Comparison of ENCODE assay signal across 8 cellular contexts in the genomic region with DNA sequence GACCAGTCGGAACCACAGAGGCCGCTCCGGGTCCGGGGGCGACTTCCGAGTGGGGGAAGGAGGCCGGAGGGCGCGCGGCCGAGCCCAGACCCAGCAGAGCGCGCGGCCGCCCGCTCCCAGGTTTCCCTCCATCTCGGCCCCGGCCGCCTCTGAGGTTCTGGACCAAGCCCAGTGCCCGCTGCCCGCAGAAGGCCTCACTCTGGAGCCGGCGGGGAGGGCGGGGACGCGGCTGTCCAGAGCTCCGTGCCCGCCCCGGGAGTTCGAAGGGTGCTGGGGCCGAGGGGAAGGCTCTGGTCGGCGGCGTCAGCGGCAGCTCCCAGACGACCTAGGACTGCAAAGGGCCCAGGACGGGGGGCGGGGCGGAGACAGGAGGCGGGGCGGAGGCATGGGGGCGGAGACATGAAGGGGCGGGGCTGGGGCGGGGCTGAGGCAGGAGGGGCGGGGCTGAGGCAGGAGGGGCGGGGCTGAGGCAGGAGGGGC. TPM values are rescaled to one million over a fixed set of nuclear protein-coding genes. Genes with fewer than 3 reads are reported as not detected.
A peak's percentile ranks its signal among the peaks of the same experiment; 100 is the strongest.
DNase-seq lines count a peak whose midpoint lies in the region.

No MANE protein-coding gene starts in this region.

- H3K4me3 ChIP-seq in ectodermal cell (ENCODE audit: insufficient read depth, low read depth, low read length), result peak overlapping the region; percentile 50

- H3K36me3 ChIP-seq in ectodermal cell (ENCODE audit: control insufficient read depth, insufficient read depth, low read length), result no peaks in the 10 kb centered on the region

- WGBS in ectodermal cell, 2 experiments, result 5 to 6% methylated on average over 37 to 46 of the region's 46 CpGs

- no peaks in the 10 kb centered on the region for H3K4me1 ChIP-seq in ectodermal cell (ENCODE audit: control insufficient read depth, insufficient read depth, low read length)

- H3K27me3 ChIP-seq in ectodermal cell (ENCODE audit: control insufficient read depth, insufficient read depth, low read length, poor library complexity, severe bottlenecking), result peaks cover 36% of the 10 kb centered on the region

- peaks cover 3% of the 10 kb centered on the region for H3K9me3 ChIP-seq in ectodermal cell (ENCODE audit: control insufficient read depth, low read length)

- no peak overlapping the region for H3K27ac ChIP-seq in ectodermal cell (ENCODE audit: insufficient read depth, low read depth, low read length, poor library complexity, severe bottlenecking)

- DNase-seq in NCI-H2171 (lab: John Stamatoyannopoulos, UW) (peak; percentile 9), NCI-H2171 treated with DMSO at 0.1 percent for 48 hours (lab: John Stamatoyannopoulos, UW) (no peak), mesenteric fat pad (ENCODE audit: low spot score) (peak; percentile 89), superior temporal gyrus (ENCODE audit: extremely low spot score) (no peak), NCI-H524 treated with DMSO at 0.1 percent for 48 hours (lab: John Stamatoyannopoulos, UW) (no peak)
- peak; percentile 74 for DNase-seq in activated CD4-positive, CD25-positive, alpha-beta regulatory T cell treated with anti-CD3 and anti-CD28 coated beads, Interleukin-2, amount 50 U/mL, for 72 hours
- peak; percentile 36 for DNase-seq in stimulated activated CD8-positive, alpha-beta memory T cell treated with anti-CD3 and anti-CD28 coated beads, Interleukin-7, amount 100 ng/mL, for 24 hours (ENCODE audit: low read depth)

RNA-seq across cellular contexts. Expression of gene SLC19A1, which starts 48.0 kb away (rescaled TPM):
- polyA plus RNA-seq in ectodermal cell (2013, experiment 1 of 4), result 29.8 TPM
- polyA plus RNA-seq in ectodermal cell (2013, experiment 2 of 4), result 30.6 TPM
- 18.4 TPM for polyA plus RNA-seq in ectodermal cell (2013, experiment 3 of 4)
- 21.7 TPM for polyA plus RNA-seq in ectodermal cell (2013, experiment 4 of 4)
- total RNA-seq in mesenteric fat pad, result 21.7 TPM

RNA-seq across cellular contexts. Expression of gene PCBP3, which starts 53.2 kb away (rescaled TPM):
- 5.0 TPM for polyA plus RNA-seq in ectodermal cell (2013, experiment 1 of 4)
- polyA plus RNA-seq in ectodermal cell (2013, experiment 2 of 4), result 7.4 TPM
- polyA plus RNA-seq in ectodermal cell (2013, experiment 3 of 4), result 6.4 TPM
- polyA plus RNA-seq in ectodermal cell (2013, experiment 4 of 4), result 6.4 TPM
- 32.4 TPM for total RNA-seq in mesenteric fat pad

Comparison
In these comparisons a context has a peak if more than half of its experiments do, and no peak if none do; other contexts are left out.
1. DNase-seq: peak in NCI-H2171 (single experiment), activated CD4-positive, CD25-positive, alpha-beta regulatory T cell treated with anti-CD3 and anti-CD28 coated beads, Interleukin-2, amount 50 U/mL, for 72 hours (single experiment), mesenteric fat pad (single experiment) and stimulated activated CD8-positive, alpha-beta memory T cell treated with anti-CD3 and anti-CD28 coated beads, Interleukin-7, amount 100 ng/mL, for 24 hours (single experiment); none in NCI-H2171 treated with DMSO at 0.1 percent for 48 hours (single experiment), superior temporal gyrus (single experiment) and NCI-H524 treated with DMSO at 0.1 percent for 48 hours (single experiment).